8 cellular contexts compared by ENCODE assay signal in genomic region chr17:35372846-35373531, GRCh38. TPM values are rescaled to one million over a fixed set of nuclear protein-coding genes. Genes with fewer than 3 reads are reported as not detected.
DNase-seq lines count a peak whose midpoint lies in the region; ATAC-seq and TF ChIP-seq lines count a peak whose summit lies in the region.

No MANE protein-coding gene starts in this region.

- peaks cover 21% of the 10 kb centered on the region for H3K9me3 Mint-ChIP-seq in T-helper 1 cell treated with Interleukin-12 subunit alpha and Interleukin-12 subunit beta and Interleukin-4 antibody, amounts not matched to agents 30 μg/mL and 1 μg/mL, for 36 hours
- peaks cover 10% of the 10 kb centered on the region for H3K9me3 Mint-ChIP-seq in type B pancreatic cell

- H3K36me3 ChIP-seq in duodenal mucosa (ENCODE audit: control insufficient read depth in 1 of 2, insufficient read depth in 2 of 2, low read length in 2 of 2) (no peaks in the 10 kb centered on the region), muscle layer of colon (ENCODE audit: insufficient read depth, low read length) (no peaks in the 10 kb centered on the region)

- H3K36me3 Mint-ChIP-seq in T-helper 1 cell treated with Interleukin-12 subunit alpha and Interleukin-12 subunit beta and Interleukin-4 antibody, amounts not matched to agents 30 μg/mL and 1 μg/mL, for 36 hours (ENCODE audit: low read depth), result peaks cover 36% of the 10 kb centered on the region
- H3K36me3 Mint-ChIP-seq in type B pancreatic cell, result peaks cover 19% of the 10 kb centered on the region

- peak overlapping the region; percentile 75 to 82 for H3K4me3 ChIP-seq in duodenal mucosa (ENCODE audit: low read depth in 1 of 2, low read length in 2 of 2)
- H3K4me3 ChIP-seq in muscle layer of colon (ENCODE audit: low read depth in 1 of 2, low read length in 2 of 2), result peak overlapping the region; percentile 58 to 92

- no peaks in the 10 kb centered on the region for H3K27me3 Mint-ChIP-seq in T-helper 1 cell treated with Interleukin-12 subunit alpha and Interleukin-12 subunit beta and Interleukin-4 antibody, amounts not matched to agents 30 μg/mL and 1 μg/mL, for 36 hours (ENCODE audit: low read depth)
- peaks cover 69% of the 10 kb centered on the region for H3K27me3 Mint-ChIP-seq in type B pancreatic cell

- H3K4me3 Mint-ChIP-seq in T-helper 1 cell treated with Interleukin-12 subunit alpha and Interleukin-12 subunit beta and Interleukin-4 antibody, amounts not matched to agents 30 μg/mL and 1 μg/mL, for 36 hours, result peak overlapping the region; percentile 95
- peak overlapping the region; percentile 91 for H3K4me3 Mint-ChIP-seq in type B pancreatic cell

- TF ChIP-seq CTCF in type B pancreatic cell (conservative IDR thresholded peaks at IDR 0.05), result no peak

- peaks cover 56% of the 10 kb centered on the region for H3K4me1 Mint-ChIP-seq in T-helper 1 cell treated with Interleukin-12 subunit alpha and Interleukin-12 subunit beta and Interleukin-4 antibody, amounts not matched to agents 30 μg/mL and 1 μg/mL, for 36 hours (ENCODE audit: low read depth)
- H3K4me1 Mint-ChIP-seq in type B pancreatic cell (ENCODE audit: unreplicated experiment), result peaks cover 5% of the 10 kb centered on the region

- H3K4me1 ChIP-seq in duodenal mucosa (ENCODE audit: control insufficient read depth in 1 of 2, insufficient read depth in 2 of 2, low read length in 2 of 2) (peaks cover 0 to 7% of the 10 kb centered on the region in 2 donors), muscle layer of colon (ENCODE audit: insufficient read depth, low read length) (peaks cover 5% of the 10 kb centered on the region)

- H3K9me3 ChIP-seq in duodenal mucosa (ENCODE audit: control insufficient read depth in 1 of 2, low read length in 2 of 2) (peaks cover 0 to 6% of the 10 kb centered on the region in 2 donors), muscle layer of colon (ENCODE audit: low read length) (no peaks in the 10 kb centered on the region)

- H3K27ac ChIP-seq in duodenal mucosa (ENCODE audit: low read depth, low read length), result peak overlapping the region; percentile 83
- H3K27ac ChIP-seq in muscle layer of colon (ENCODE audit: low read depth, low read length), result peak overlapping the region; percentile 91

- peak overlapping the region; percentile 96 for H3K27ac Mint-ChIP-seq in T-helper 1 cell treated with Interleukin-12 subunit alpha and Interleukin-12 subunit beta and Interleukin-4 antibody, amounts not matched to agents 30 μg/mL and 1 μg/mL, for 36 hours
- H3K27ac Mint-ChIP-seq in type B pancreatic cell, result peak overlapping the region; percentile 92

- ATAC-seq in HG03139 (IDR thresholded peaks at IDR 0.05; ENCODE audit: unreplicated experiment) (peak; percentile 19), GM21723 (IDR thresholded peaks at IDR 0.05; ENCODE audit: unreplicated experiment) (no peak)

- H3K9ac ChIP-seq in duodenal mucosa (ENCODE audit: low read depth in 1 of 2, low read length in 2 of 2), result peak overlapping the region; percentile 78 to 86
- H3K9ac ChIP-seq in muscle layer of colon (ENCODE audit: low read length), result peak overlapping the region; percentile 99

- peaks cover 12 to 17% of the 10 kb centered on the region in 2 donors for H3K27me3 ChIP-seq in duodenal mucosa (ENCODE audit: control insufficient read depth in 1 of 2, insufficient read depth in 2 of 2, low read length in 2 of 2)
- H3K27me3 ChIP-seq in muscle layer of colon (ENCODE audit: control insufficient read depth in 1 of 2, insufficient read depth in 2 of 2, low read length in 2 of 2), result no peaks in the 10 kb centered on the region

- DNase-seq in GM03348 (ENCODE audit: low spot score) (peak; percentile 20), type B pancreatic cell (ENCODE audit: extremely low spot score, unreplicated experiment) (no peak), NCI-H1436 (lab: John Stamatoyannopoulos, UW) (no peak)

RNA-seq across cellular contexts. Expression of gene SLFN11, which starts 0.4 kb away (rescaled TPM):
- 19.8 and 30.7 TPM in 2 replicates for total RNA-seq in type B pancreatic cell (ENCODE audit: low replicate concordance)

RNA-seq across cellular contexts. Expression of gene SLFN12, which starts 59.3 kb away (rescaled TPM):
- 5.2 and 6.6 TPM in 2 replicates for total RNA-seq in type B pancreatic cell (ENCODE audit: low replicate concordance)
